8 cellular contexts compared by ENCODE assay signal in the genomic region with DNA sequence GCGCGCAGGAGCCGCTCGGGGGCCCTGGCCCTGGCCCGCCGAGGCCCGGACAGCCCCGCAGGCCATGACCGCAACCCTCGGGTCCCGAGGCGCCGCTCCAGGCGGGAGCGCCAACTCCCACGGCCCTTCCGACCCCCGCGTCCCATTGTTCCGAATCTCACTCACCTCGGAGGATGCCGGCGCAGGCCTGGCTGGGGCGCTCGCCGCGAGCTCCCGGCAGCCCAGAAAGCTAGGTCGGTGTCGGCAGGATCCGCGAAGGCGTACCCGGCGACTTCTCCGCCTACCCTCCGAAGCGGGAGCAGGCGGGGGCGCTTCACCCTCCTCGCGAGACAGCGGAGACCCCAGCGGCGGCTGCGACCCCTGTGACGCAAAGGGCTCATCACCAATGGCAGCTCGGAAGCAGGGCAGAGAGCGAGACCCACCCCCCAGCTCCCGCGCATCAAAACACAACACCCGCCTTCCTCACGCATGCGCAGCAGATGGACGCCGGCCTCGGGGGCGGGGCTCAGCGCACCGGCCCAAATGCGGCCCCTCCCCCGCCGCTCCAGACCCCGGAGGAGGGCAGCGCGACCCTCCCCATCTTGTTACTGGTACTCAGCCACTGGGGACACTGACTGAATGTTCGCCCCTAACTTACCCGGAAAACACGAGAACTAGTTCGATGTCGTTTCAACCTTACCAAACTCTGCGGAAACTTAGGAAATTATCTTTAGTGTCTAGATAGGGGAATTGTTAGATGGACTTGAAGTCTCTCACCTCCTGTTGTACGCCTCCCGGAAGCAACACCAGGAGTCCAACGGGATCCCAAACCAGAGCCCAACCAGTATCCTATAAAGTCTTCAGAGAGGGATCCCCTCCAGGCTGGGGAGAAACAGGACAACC. TPM values are rescaled to one million over a fixed set of nuclear protein-coding genes. Genes with fewer than 3 reads are reported as not detected.
DNase-seq lines count a peak whose midpoint lies in the region; ATAC-seq and TF ChIP-seq lines count a peak whose summit lies in the region.

No MANE protein-coding gene starts in this region.

- peaks cover 47% of the 10 kb centered on the region for H3K79me2 ChIP-seq in OCI-LY1 (ENCODE audit: insufficient read depth, low read length)

- DNase-seq in DMS 273 (lab: John Stamatoyannopoulos, UW; ENCODE audit: unreplicated experiment) = peak; percentile 95
- DNase-seq in HuH-7 (ENCODE audit: low spot score) = peak; percentile 94
- peak; percentile 85 for DNase-seq in activated T-cell treated with anti-CD3 and anti-CD28 coated beads for 24 hours (ENCODE audit: low read depth)
- peak; percentile 88 for DNase-seq in epidermal melanocyte (ENCODE audit: insufficient read length, low spot score)
- DNase-seq in stimulated activated CD8-positive, alpha-beta memory T cell treated with anti-CD3 and anti-CD28 coated beads, Interleukin-4, amount 100 ng/mL, for 1 hour (ENCODE audit: low read depth in 2 of 2, low spot score in 1 of 2) = peak; percentile 79 to 88

- peak overlapping the region; percentile 96 for H3K27ac ChIP-seq in OCI-LY1 (ENCODE audit: low read depth, low read length, poor library complexity, severe bottlenecking)

- H3K4me1 ChIP-seq in OCI-LY1 (ENCODE audit: insufficient read depth, low read length, severe bottlenecking) (peaks cover 31% of the 10 kb centered on the region), mononuclear cell (ENCODE audit: insufficient read depth, low read length) (peaks cover 27% of the 10 kb centered on the region)

- H3K9ac ChIP-seq in OCI-LY1 (ENCODE audit: low read length) = peak overlapping the region; percentile 95

- no peaks in the 10 kb centered on the region for H3K27me3 ChIP-seq in OCI-LY1 (ENCODE audit: insufficient read depth, low read length)
- no peaks in the 10 kb centered on the region for H3K27me3 ChIP-seq in mononuclear cell (ENCODE audit: insufficient read depth, low read length)

- 0 out of 2 replicates have a peak overlapping the region, but pooled peaks have one; percentile 17 for H2AFZ ChIP-seq in OCI-LY1 (ENCODE audit: low read length)

- TF ChIP-seq CTCF in OCI-LY1 (IDR thresholded peaks at IDR 0.05; ENCODE audit: low read length) = 0 out of 2 replicates have a peak, but pooled peaks have one; percentile 16

- no peaks in the 10 kb centered on the region for H3K9me2 ChIP-seq in OCI-LY1 (ENCODE audit: low read depth, low read length)

- H3K9me3 ChIP-seq in OCI-LY1 (ENCODE audit: low read length) = no peaks in the 10 kb centered on the region
- no peaks in the 10 kb centered on the region for H3K9me3 ChIP-seq in mononuclear cell (ENCODE audit: low read depth, low read length)

- peaks cover 35% of the 10 kb centered on the region for H3K36me3 ChIP-seq in OCI-LY1 (ENCODE audit: insufficient read depth, low read length)

- no peaks in the 10 kb centered on the region for H4K20me1 ChIP-seq in OCI-LY1 (ENCODE audit: insufficient read depth, low read length)

- H3K4me2 ChIP-seq in OCI-LY1 (ENCODE audit: low read length) = peak overlapping the region; percentile 94

- peak overlapping the region; percentile 75 for H3K4me3 ChIP-seq in OCI-LY1 (ENCODE audit: low read depth, low read length, poor library complexity, severe bottlenecking)
- peak overlapping the region; percentile 74 for H3K4me3 ChIP-seq in mononuclear cell (ENCODE audit: low read length)

- ATAC-seq in GM21526 (IDR thresholded peaks at IDR 0.05; ENCODE audit: low FRiP score, unreplicated experiment) = peak; percentile 69

- no peaks in the 10 kb centered on the region for H3F3A ChIP-seq in OCI-LY1 (ENCODE audit: insufficient read depth, low read length)

RNA-seq across cellular contexts. Expression of a gene that starts 1.3 kb away (rescaled TPM):
- total RNA-seq in mononuclear cell = 6.8 TPM

RNA-seq across cellular contexts. Expression of a gene that starts 1.5 kb away (rescaled TPM):
- total RNA-seq in mononuclear cell = 52.3 TPM

RNA-seq across cellular contexts. Expression of a gene that starts 22.1 kb away (rescaled TPM):
- total RNA-seq in mononuclear cell = 6.5 TPM

RNA-seq across cellular contexts. Expression of a gene that starts 24.9 kb away (rescaled TPM):
- total RNA-seq in mononuclear cell = 5.6 TPM

Comparison
In these comparisons a context has a peak if more than half of its experiments do, and no peak if none do; other contexts are left out.
1. Peak in every context shown above with its lines: DNase-seq, ATAC-seq, H3K4me3 ChIP-seq and H3K27ac ChIP-seq.